Comparison of ENCODE assay signal across 22 cellular contexts in the genomic region with DNA sequence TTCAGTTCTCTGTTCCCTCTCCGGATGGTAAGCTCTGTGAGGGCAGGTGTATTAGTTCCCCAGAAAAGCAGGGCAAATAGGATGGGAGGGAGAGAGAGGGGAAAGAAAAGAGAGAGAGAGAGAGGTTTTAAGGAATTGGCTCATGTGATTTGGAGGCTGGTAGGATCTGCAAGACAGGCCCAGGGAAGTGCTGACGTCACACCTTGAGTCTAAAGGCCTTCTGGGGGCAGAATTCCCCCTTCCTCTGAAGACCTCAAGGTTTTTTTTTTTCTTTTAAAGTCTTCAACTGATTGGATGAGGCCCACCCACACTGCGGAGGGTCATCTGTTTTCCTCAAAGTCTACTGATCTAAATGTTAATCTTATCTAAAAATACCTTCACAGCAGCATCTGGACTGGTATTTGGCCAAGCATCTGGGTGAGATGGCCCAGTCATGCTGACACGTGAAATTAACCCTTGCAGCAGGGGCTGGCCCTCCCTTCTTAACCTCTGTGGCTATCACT.
DNase-seq lines count a peak whose midpoint lies in the region; ATAC-seq and TF ChIP-seq lines count a peak whose summit lies in the region.
"Had no signal": no experiment of that assay in that cellular context is flagged by ENCODE, and none has a peak within 500 bp of the region (broad histone marks: within the 10 kb centered on the region; RNA-seq: fewer than 3 reads in every experiment).

No MANE protein-coding gene starts in this region.

- no peaks in the 10 kb centered on the region for H3K9me3 Mint-ChIP-seq in immature natural killer cell
- H3K9me3 Mint-ChIP-seq: CD8-positive, alpha-beta T cell had no signal

- 77% methylated on average over 4 of the region's 4 CpGs for WGBS in right cardiac atrium
- 77% methylated on average over 4 of the region's 4 CpGs for WGBS in esophagus muscularis mucosa

- no peak for TF ChIP-seq CTCF in esophagus muscularis mucosa (IDR thresholded peaks at IDR 0.05)

- no peak for TF ChIP-seq POLR2A in esophagus muscularis mucosa (IDR thresholded peaks at IDR 0.05; ENCODE audit: low read depth)

- no peaks in the 10 kb centered on the region for H3K36me3 ChIP-seq in esophagus muscularis mucosa
- H3K36me3 ChIP-seq: SJCRH30 had no signal

- H3K9me3 ChIP-seq in right cardiac atrium (ENCODE audit: control insufficient read depth, low read length): no peaks in the 10 kb centered on the region
- no peaks in the 10 kb centered on the region for H3K9me3 ChIP-seq in esophagus muscularis mucosa
- H3K9me3 ChIP-seq: Caco-2, SJCRH30 had no signal

- H3K36me3 Mint-ChIP-seq in immature natural killer cell: peaks cover 7 to 39% (median 28%) of the 10 kb centered on the region in 3 donors
- H3K36me3 Mint-ChIP-seq: CD8-positive, alpha-beta T cell had no signal

- intact Hi-C loops in right cardiac atrium (cut with DNase I): no loop called here
- intact Hi-C loops in Right ventricle myocardium superior (cut with DNase I): loop anchor here (10.0 kb wide), 1 partner anchor 460 kb away; a partner anchor contains a TSS
- intact Hi-C loops in esophagus muscularis mucosa (cut with DNase I): no loop called here

- DNase-seq in NCI-H82 (lab: John Stamatoyannopoulos, UW) (peak; percentile 41), NCI-H82 treated with DMSO at 0.1 percent for 48 hours (lab: John Stamatoyannopoulos, UW; ENCODE audit: unreplicated experiment) (no peak), right cardiac atrium (no peak), Right ventricle myocardium superior (no peak), esophagus muscularis mucosa (ENCODE audit: extremely low spot score) (peak; percentile 31), immature natural killer cell (no peak)
- DNase-seq: Caco-2; CD8-positive, alpha-beta T cell; GOT3; Kasumi-1; NCI-H1092 treated with DMSO at 0.1 percent for 48 hours; NCI-H1436; NCI-H187; NCI-H345; NCI-H510A treated with DMSO at 0.1 percent for 48 hours; SJCRH30 had no signal

- H3K4me3 Mint-ChIP-seq in immature natural killer cell: no peak overlapping the region
- H3K4me3 Mint-ChIP-seq: B cell; CD8-positive, alpha-beta T cell had no signal

- H3K27ac Mint-ChIP-seq in immature natural killer cell: no peak overlapping the region
- H3K27ac Mint-ChIP-seq: B cell; CD8-positive, alpha-beta T cell had no signal

- H3K4me3 ChIP-seq in right cardiac atrium (ENCODE audit: low read length) (no peak overlapping the region), esophagus muscularis mucosa (no peak overlapping the region)
- H3K4me3 ChIP-seq: SJCRH30 had no signal

- H3K27me3 ChIP-seq in right cardiac atrium (ENCODE audit: control insufficient read depth, insufficient read depth) (no peaks in the 10 kb centered on the region), esophagus muscularis mucosa (no peaks in the 10 kb centered on the region)
- H3K27me3 ChIP-seq: SJCRH30 had no signal

- peak overlapping the region; percentile 61 for H3K27ac ChIP-seq in right cardiac atrium (ENCODE audit: low read length)
- H3K27ac ChIP-seq in esophagus muscularis mucosa (replicated peaks in 1 of 4): no peak overlapping the region
- H3K27ac ChIP-seq: 22Rv1, C4-2B, HL-60, SJCRH30 had no signal

- H3K4me1 Mint-ChIP-seq in immature natural killer cell: peaks cover 7 to 24% of the 10 kb centered on the region in 2 donors
- H3K4me1 Mint-ChIP-seq: B cell had no signal

- TF ChIP-seq EP300 in esophagus muscularis mucosa (IDR thresholded peaks at IDR 0.05): no peak

- peaks cover under 1 to 3% (median 2%) of the 10 kb centered on the region in 3 donors for H3K27me3 Mint-ChIP-seq in immature natural killer cell (ENCODE audit: low read depth in 3 of 3)

- H3K4me1 ChIP-seq in right cardiac atrium (ENCODE audit: control insufficient read depth, insufficient read depth, low read length): no peaks in the 10 kb centered on the region
- H3K4me1 ChIP-seq in esophagus muscularis mucosa: peaks cover 14 to 19% (median 16%) of the 10 kb centered on the region in 4 donors
- H3K4me1 ChIP-seq: Caco-2, SJCRH30 had no signal

- ATAC-seq in right cardiac atrium: no peak
- ATAC-seq in Right ventricle myocardium superior (ENCODE audit: poor library complexity): no peak
- ATAC-seq in GM21423 (IDR thresholded peaks at IDR 0.05; ENCODE audit: unreplicated experiment): no peak
- ATAC-seq: CD8-positive, alpha-beta T cell; HCT116 had no signal

Comparison
In these comparisons a context has a peak if more than half of its experiments do, and no peak if none do; other contexts are left out.
1. DNase-seq: peak in NCI-H82 (single experiment) and esophagus muscularis mucosa (single experiment); none in NCI-H82 treated with DMSO at 0.1 percent for 48 hours (single experiment), right cardiac atrium (0 of 3), Right ventricle myocardium superior (single experiment) and immature natural killer cell (0 of 3).